8 cellular contexts compared by ENCODE assay signal in genomic region chr7:102873470-102874165, GRCh38. TPM values are rescaled to one million over a fixed set of nuclear protein-coding genes. Genes with fewer than 3 reads are reported as not detected.
DNase-seq lines count a peak whose midpoint lies in the region; ATAC-seq, FAIRE-seq and TF ChIP-seq lines count a peak whose summit lies in the region.

No MANE protein-coding gene starts in this region.

- peaks cover 55% of the 10 kb centered on the region for H3K4me1 Mint-ChIP-seq in chondrocyte (ENCODE audit: low read depth)

- ATAC-seq in GM18502 (IDR thresholded peaks at IDR 0.05; ENCODE audit: poor library complexity, unreplicated experiment) (peak; percentile 44), GM21447 (IDR thresholded peaks at IDR 0.05; ENCODE audit: unreplicated experiment) (peak; percentile 24), HG03108 (IDR thresholded peaks at IDR 0.05; ENCODE audit: unreplicated experiment) (peak; percentile 7)

- TF ChIP-seq CTCF in chondrocyte (IDR thresholded peaks at IDR 0.05), result no peak

- H3K27me3 Mint-ChIP-seq in chondrocyte (ENCODE audit: low read depth), result no peaks in the 10 kb centered on the region

- no peak for TF ChIP-seq POLR2A in H54 (IDR thresholded peaks at IDR 0.05; ENCODE audit: low read depth, low read length)

- H3K9me3 Mint-ChIP-seq in chondrocyte (ENCODE audit: low read depth), result peaks cover 13% of the 10 kb centered on the region

- DNase-seq in chondrocyte (ENCODE audit: low spot score), result no peak
- no peak for DNase-seq in NCI-H1417 treated with DMSO at 0.1 percent for 48 hours (lab: John Stamatoyannopoulos, UW)
- DNase-seq in UCSD-AML1 (lab: John Stamatoyannopoulos, UW; ENCODE audit: unreplicated experiment), result no peak
- DNase-seq in H54 (ENCODE audit: insufficient read length, low spot score), result no peak
- DNase-seq in SHP77 treated with DMSO at 0.1 percent for 48 hours (lab: John Stamatoyannopoulos, UW), result no peak

- H3K27ac Mint-ChIP-seq in chondrocyte (ENCODE audit: unreplicated experiment), result peak overlapping the region; percentile 96

- H3K4me3 Mint-ChIP-seq in chondrocyte (ENCODE audit: unreplicated experiment), result no peak overlapping the region

- H3K36me3 Mint-ChIP-seq in chondrocyte (ENCODE audit: low read depth), result peaks cover 6% of the 10 kb centered on the region

- FAIRE-seq in H54 (lab: Jason Lieb, UNC), result no peak

RNA-seq across cellular contexts. Expression of gene LRRC17, which starts 39.2 kb away (rescaled TPM):
- total RNA-seq in chondrocyte, result 23.9 to 34.5 TPM (median 32.0 TPM) in 3 replicates
